In the genomic region with DNA sequence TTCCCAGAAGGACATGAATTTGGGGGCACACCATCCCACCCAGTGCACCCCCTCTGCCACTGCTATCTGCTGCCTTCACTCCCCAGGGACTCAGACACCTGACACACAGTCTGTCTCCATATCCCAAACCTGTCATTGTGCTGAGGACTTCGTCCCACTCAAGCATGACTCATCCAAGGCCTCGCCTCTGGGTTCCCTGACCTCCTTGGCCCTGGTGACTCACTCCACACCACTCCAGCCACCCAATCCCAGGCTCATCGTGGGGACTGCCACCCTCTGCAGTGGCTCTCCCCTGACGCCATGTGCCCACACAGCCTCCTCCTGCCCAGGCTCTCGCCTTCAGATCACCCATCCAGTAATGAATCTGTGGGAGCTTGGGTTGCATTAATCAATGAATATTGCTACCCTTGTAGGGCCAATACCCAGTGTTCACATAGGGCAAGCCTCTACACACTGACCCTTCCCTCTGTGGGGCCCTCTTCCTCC, we compare ENCODE assay signal across 12 cellular contexts. TPM values are rescaled to one million over a fixed set of nuclear protein-coding genes. Genes with fewer than 3 reads are reported as not detected.
DNase-seq lines count a peak whose midpoint lies in the region; ATAC-seq, FAIRE-seq and TF ChIP-seq lines count a peak whose summit lies in the region.
"Had no signal": no experiment of that assay in that cellular context is flagged by ENCODE, and none has a peak within 500 bp of the region (broad histone marks: within the 10 kb centered on the region; RNA-seq: fewer than 3 reads in every experiment).

No MANE protein-coding gene starts in this region.

- no peak for FAIRE-seq in HepG2 (lab: Jason Lieb, UNC)
- FAIRE-seq: G401.6 had no signal

- H3K36me3 ChIP-seq in HEK293 (ENCODE audit: control insufficient read depth in 2 of 2, insufficient read depth in 1 of 2, low read length in 2 of 2), result no peaks in the 10 kb centered on the region
- H3K36me3 ChIP-seq in HepG2 (replicated peaks in 1 of 2; ENCODE audit: control insufficient read depth in 1 of 2, insufficient read depth in 2 of 2, low read length in 2 of 2), result no peaks in the 10 kb centered on the region

- intact Hi-C loops in HepG2 (cut with micrococcal nuclease; ENCODE audit: unreplicated experiment), result no loop called here

- no peak for TF ChIP-seq CTCF in HEK293 (tag by site-specific recombination; IDR thresholded peaks at IDR 0.05)
- no peak for TF ChIP-seq CTCF in HepG2 (CRISPR knock-in tag; IDR thresholded peaks at IDR 0.05)

- H3K36me3 Mint-ChIP-seq in activated CD8-positive, alpha-beta T cell treated with anti-CD3 and anti-CD28 coated beads, Interleukin-2, amount 10 ng/mL, durations not matched to agents 7 days and 5 days (ENCODE audit: low read depth), result peaks cover 3% of the 10 kb centered on the region

- H2AFZ ChIP-seq in HepG2 (ENCODE audit: low read length), result no peak overlapping the region

- peak overlapping the region; percentile 25 for H3K27ac Mint-ChIP-seq in activated CD8-positive, alpha-beta T cell treated with anti-CD3 and anti-CD28 coated beads, Interleukin-2, amount 10 ng/mL, durations not matched to agents 7 days and 5 days

- peak; percentile 68 for DNase-seq in AG08396 (ENCODE audit: low spot score)
- no peak for DNase-seq in activated CD8-positive, alpha-beta T cell treated with anti-CD3 and anti-CD28 coated beads, Interleukin-2, amount 10 ng/mL, durations not matched to agents 7 days and 5 days
- peak; percentile 2 for DNase-seq in HepG2 (ENCODE audit: low spot score)
- DNase-seq in dedifferentiated amniotic fluid mesenchymal stem cell (ENCODE audit: extremely low spot score), result no peak
- DNase-seq in NAMALWA (ENCODE audit: low spot score), result no peak
- DNase-seq: hypothalamus, NCI-H526 had no signal

- no peaks in the 10 kb centered on the region for H3K9me3 Mint-ChIP-seq in activated CD8-positive, alpha-beta T cell treated with anti-CD3 and anti-CD28 coated beads, Interleukin-2, amount 10 ng/mL, durations not matched to agents 7 days and 5 days (ENCODE audit: insufficient read depth)

- peak; percentile 21 for ATAC-seq in activated CD8-positive, alpha-beta T cell treated with anti-CD3 and anti-CD28 coated beads, Interleukin-2, amount 10 ng/mL, durations not matched to agents 7 days and 5 days
- peak; percentile 71; the same call in 2 of the 3 replicates for ATAC-seq in HepG2
- no peak for ATAC-seq in HG03354 (IDR thresholded peaks at IDR 0.05; ENCODE audit: poor library complexity, severe bottlenecking, unreplicated experiment)
- ATAC-seq in HG03378 (IDR thresholded peaks at IDR 0.05; ENCODE audit: unreplicated experiment), result no peak

- peaks cover 50% of the 10 kb centered on the region for H3K4me1 Mint-ChIP-seq in activated CD8-positive, alpha-beta T cell treated with anti-CD3 and anti-CD28 coated beads, Interleukin-2, amount 10 ng/mL, durations not matched to agents 7 days and 5 days (ENCODE audit: low read depth)

- POLR2A ChIA-PET in HEK293 (lab: Yijun Ruan, JAX) (no interaction called here), HepG2 (lab: Yijun Ruan, JAX) (no interaction called here)
- POLR2A ChIA-PET in activated CD8-positive, alpha-beta T cell treated with anti-CD3 and anti-CD28 coated beads, Interleukin-2, amount 10 ng/mL, durations not matched to agents 7 days and 5 days (lab: Charles Lee), result no interaction called here

- H3K27ac ChIP-seq in HEK293 (ENCODE audit: extremely low read depth, low read depth, low read length) (no peak overlapping the region), HepG2 (ENCODE audit: extremely low read length, insufficient read depth, low read length) (no peak overlapping the region)

- H3K9me3 ChIP-seq in HEK293 (ENCODE audit: control insufficient read depth, insufficient read depth, low read depth, low read length), result no peaks in the 10 kb centered on the region
- no peaks in the 10 kb centered on the region for H3K9me3 ChIP-seq in HepG2 (ENCODE audit: low read length)

- no peaks in the 10 kb centered on the region for H3K79me2 ChIP-seq in HepG2 (ENCODE audit: insufficient read depth, low read length)

- H3K4me3 Mint-ChIP-seq in activated CD8-positive, alpha-beta T cell treated with anti-CD3 and anti-CD28 coated beads, Interleukin-2, amount 10 ng/mL, durations not matched to agents 7 days and 5 days, result no peak overlapping the region

- no peak for TF ChIP-seq POLR2A in HepG2 (IDR thresholded peaks at IDR 0.05; ENCODE audit: insufficient read depth in 1 of 2, low read depth in 2 of 2, low read length in 2 of 2)

- H3K27me3 ChIP-seq in HepG2 (ENCODE audit: control insufficient read depth in 1 of 2, insufficient read depth in 2 of 2, low read length in 2 of 2), result peaks cover 4 to 24% of the 10 kb centered on the region in 2 experiments; a peak in 4 of 5 replicates

- H3K4me1 ChIP-seq in HEK293 (ENCODE audit: control insufficient read depth, insufficient read depth, low read length) (no peaks in the 10 kb centered on the region), HepG2 (ENCODE audit: insufficient read depth, low read length) (no peaks in the 10 kb centered on the region)

- CTCF ChIA-PET in HEK293 (lab: Yijun Ruan, JAX) (no interaction called here), HepG2 (lab: Yijun Ruan, JAX; ENCODE audit: low intra/inter-chr PET ratio, low total read pairs) (no interaction called here)
- CTCF ChIA-PET in activated CD8-positive, alpha-beta T cell treated with anti-CD3 and anti-CD28 coated beads, Interleukin-2, amount 10 ng/mL, durations not matched to agents 7 days and 5 days (lab: Charles Lee), result no interaction called here

- H4K20me1 ChIP-seq in HepG2 (ENCODE audit: insufficient read depth, low read length), result no peaks in the 10 kb centered on the region

- TF ChIP-seq EP300 in HepG2 (IDR thresholded peaks at IDR 0.05; ENCODE audit: low read depth in 2 of 2, low read length in 2 of 2) (no peak), HepG2 (CRISPR knock-in tag; IDR thresholded peaks at IDR 0.05; ENCODE audit: borderline replicate concordance) (no peak)

- in situ Hi-C loops in HepG2 (cut with HindIII; ENCODE audit: extremely low pct_ligation_motif_present, low pct_unique_long_range_greater_than_20kb), result no loop called here

- BruUV-seq in HepG2 (replicated peaks; lab: Mats Ljungman, UMichigan), result no TSS peak

- no peak for TF ChIP-seq RAD21 in HepG2 (CRISPR knock-in tag; IDR thresholded peaks at IDR 0.05)

- H3K9ac ChIP-seq in HepG2 (ENCODE audit: insufficient read depth, low read depth, low read length), result no peak overlapping the region

- WGBS in HepG2 (ENCODE audit: low lambda C conversion rate), result 0% methylated on average over 4 of the region's 5 CpGs

- peaks cover 8% of the 10 kb centered on the region for H3K27me3 Mint-ChIP-seq in activated CD8-positive, alpha-beta T cell treated with anti-CD3 and anti-CD28 coated beads, Interleukin-2, amount 10 ng/mL, durations not matched to agents 7 days and 5 days (ENCODE audit: low read depth)

- no peak overlapping the region for H3K4me2 ChIP-seq in HepG2 (ENCODE audit: low read depth, low read length)
- H3K4me2 ChIP-seq: smooth muscle cell had no signal

- H3K4me3 ChIP-seq in HEK293 (ENCODE audit: low read depth, low read length) (no peak overlapping the region), HepG2 (replicated peaks in 1 of 3; ENCODE audit: insufficient read depth in 1 of 3, low read depth in 2 of 3, low read length in 3 of 3) (no peak overlapping the region)
- H3K4me3 ChIP-seq: smooth muscle cell had no signal

TF ChIP-seq in HepG2, 621 proteins besides CTCF, POLR2A, EP300 and RAD21:
- no peak for TF ChIP-seq POGZ (CRISPR knock-in tag; IDR thresholded peaks at IDR 0.05)
- peak; percentile 28; the same call in 1 of the 2 replicates for TF ChIP-seq JUNB (CRISPR knock-in tag; IDR thresholded peaks at IDR 0.05; ENCODE audit: borderline replicate concordance)
- peak; percentile 22 for TF ChIP-seq XRCC5 (optimal IDR thresholded peaks at IDR 0.05; ENCODE audit: low read length)
- TF ChIP-seq ZNF644 (CRISPR knock-in tag; IDR thresholded peaks at IDR 0.05; ENCODE audit: low read depth), result peak; percentile 43; the same call in 1 of the 2 replicates
- TF ChIP-seq NR2F1 (CRISPR knock-in tag; IDR thresholded peaks at IDR 0.05), result peak; percentile 58 to 67; a peak in 1 of 4 replicates
- TF ChIP-seq MTF1 (CRISPR knock-in tag; IDR thresholded peaks at IDR 0.05), result no peak
- TF ChIP-seq JUND (CRISPR knock-in tag; IDR thresholded peaks at IDR 0.05), result peak; percentile 71
- peak; percentile 91 for TF ChIP-seq FOSL2 (CRISPR knock-in tag; IDR thresholded peaks at IDR 0.05)

RNA-seq across cellular contexts. Expression of a gene that starts 6.6 kb away (rescaled TPM):
- 10 to 100 TPM; 83.9 to 89.1 TPM for total RNA-seq in activated CD8-positive, alpha-beta T cell treated with anti-CD3 and anti-CD28 coated beads, Interleukin-2, amount 10 ng/mL, durations not matched to agents 7 days and 5 days
- 0.11 and 0.20 TPM in 2 replicates for total RNA-seq in HepG2 (2016; rRNA removed; fragmentation: Illumina TruSeq; extraction: Trizol)
- total RNA-seq in HepG2 (2016; cell fraction: cytosol; rRNA removed; fragmentation: Illumina TruSeq; extraction: Trizol; ENCODE audit: low read depth), result 0.26 TPM in 1 of 2 replicates, not detected in the other
- total RNA-seq in HepG2 (2016; cell fraction: insoluble cytoplasmic fraction; rRNA removed; fragmentation: Illumina TruSeq; extraction: Trizol), result 0.09 and 0.13 TPM in 2 replicates
- total RNA-seq in HepG2 (2016; cell fraction: membrane; rRNA removed; fragmentation: Illumina TruSeq; extraction: Trizol), result 0.09 and 0.48 TPM in 2 replicates
- not detected in 2 replicates for total RNA-seq in HepG2 (2016; cell fraction: nucleus; rRNA removed; fragmentation: Illumina TruSeq; extraction: Trizol)
- 0.07 and 0.16 TPM in 2 replicates for polyA plus RNA-seq in HepG2 (2011; rRNA removed)
- 0.10 and 0.17 TPM in 2 replicates for polyA plus RNA-seq in HepG2 (2011; cell fraction: cytosol; rRNA removed)
- polyA plus RNA-seq in HepG2 (2011; cell fraction: nucleus; rRNA removed), result 0.10 and 0.23 TPM in 2 replicates
- 0.08 and 0.17 TPM in 2 replicates for polyA plus RNA-seq in HepG2 (2012)
- 0.03 TPM in 1 of 2 replicates, not detected in the other for polyA plus RNA-seq in HepG2 (2016; cell fraction: cytosol; fragmentation: Illumina TruSeq; extraction: Trizol; ENCODE audit: low read depth)
- polyA plus RNA-seq in HepG2 (2016; cell fraction: insoluble cytoplasmic fraction; fragmentation: Illumina TruSeq; extraction: Trizol; ENCODE audit: low read depth), result 0.10 TPM in 1 of 2 replicates, not detected in the other
- polyA plus RNA-seq in HepG2 (2016; cell fraction: membrane; fragmentation: Illumina TruSeq; extraction: Trizol; ENCODE audit: low read depth), result 0.13 TPM in 1 of 2 replicates, not detected in the other
- polyA plus RNA-seq in HepG2 (2016; cell fraction: nucleus; fragmentation: Illumina TruSeq; extraction: Trizol; ENCODE audit: insufficient read depth, low read depth), result 0.25 TPM in 1 of 2 replicates, not detected in the other
- polyA minus RNA-seq in HepG2 (2011; rRNA and poly(A)+ RNA removed; ENCODE audit: low replicate concordance), result 0.60 and 64.4 TPM in 2 replicates
- 0.30 and 0.35 TPM in 2 replicates for polyA minus RNA-seq in HepG2 (2011; cell fraction: cytosol; rRNA and poly(A)+ RNA removed)
- 0.25 and 0.52 TPM in 2 replicates for polyA minus RNA-seq in HepG2 (2011; cell fraction: nucleus; rRNA and poly(A)+ RNA removed)

Comparison
In these comparisons a context has a peak if more than half of its experiments do, and no peak if none do; other contexts are left out.
1. DNase-seq: peak in AG08396 (single experiment) and HepG2 (single experiment); none in activated CD8-positive, alpha-beta T cell treated with anti-CD3 and anti-CD28 coated beads, Interleukin-2, amount 10 ng/mL, durations not matched to agents 7 days and 5 days (single experiment), dedifferentiated amniotic fluid mesenchymal stem cell (single experiment) and NAMALWA (single experiment).
2. ATAC-seq: peak in activated CD8-positive, alpha-beta T cell treated with anti-CD3 and anti-CD28 coated beads, Interleukin-2, amount 10 ng/mL, durations not matched to agents 7 days and 5 days (single experiment) and HepG2 (single experiment); none in HG03354 (single experiment) and HG03378 (single experiment).
3. RNA of a gene that starts 6.6 kb away (total RNA-seq): 83.9 to 89.1 TPM in activated CD8-positive, alpha-beta T cell treated with anti-CD3 and anti-CD28 coated beads, Interleukin-2, amount 10 ng/mL, durations not matched to agents 7 days and 5 days; 0.09 to 0.48 TPM in HepG2; every median in the first group is over 10 times any median in the second.